Comparison of ENCODE assay signal across 20 cellular contexts in genomic region chr10:72206511-72207229, GRCh38.
"Had no signal": no experiment of that assay in that cellular context is flagged by ENCODE, and none has a peak within 500 bp of the region (broad histone marks: within the 10 kb centered on the region; RNA-seq: fewer than 3 reads in every experiment).

No MANE protein-coding gene starts in this region.

- H3K27me3 Mint-ChIP-seq: activated CD4-positive, alpha-beta T cell treated with anti-CD3 and anti-CD28 coated beads for 36 hours; activated CD8-positive, alpha-beta memory T cell treated with anti-CD3 and anti-CD28 coated beads, Interleukin-2, amount 10 ng/mL, durations not matched to agents 7 days and 5 days; activated naive CD8-positive, alpha-beta T cell; activated T-cell treated with anti-CD3 and anti-CD28 coated beads, Interleukin-2, amount 50 U/mL, for 24 hours; IgD-negative memory B cell; T-helper 17 cell had no signal

- H3K4me3 Mint-ChIP-seq: activated CD4-positive, alpha-beta T cell treated with anti-CD3 and anti-CD28 coated beads for 36 hours; activated CD8-positive, alpha-beta memory T cell treated with anti-CD3 and anti-CD28 coated beads, Interleukin-2, amount 10 ng/mL, durations not matched to agents 7 days and 5 days; activated naive CD8-positive, alpha-beta T cell; activated T-cell treated with anti-CD3 and anti-CD28 coated beads, Interleukin-2, amount 50 U/mL, for 24 hours; activated T-helper 1 cell treated with anti-CD3 and anti-CD28 coated beads, Interleukin-12 subunit alpha, Interleukin-12 subunit beta, Interleukin-2, Interleukin-4 antibody, amounts not matched to agents 30 ng/mL and 10 ng/mL and 1 ng/mL, durations not matched to agents 14 hours and 24 hours and 36 hours; IgD-negative memory B cell; T-helper 17 cell had no signal

- ATAC-seq: activated CD4-positive, alpha-beta T cell treated with anti-CD3 and anti-CD28 coated beads for 36 hours; activated CD8-positive, alpha-beta memory T cell treated with anti-CD3 and anti-CD28 coated beads, Interleukin-2, amount 10 ng/mL, durations not matched to agents 7 days and 5 days; PC-3; T-helper 17 cell had no signal

- H3K9me3 Mint-ChIP-seq: activated T-cell treated with anti-CD3 and anti-CD28 coated beads, Interleukin-2, amount 50 U/mL, for 24 hours; activated T-helper 1 cell treated with anti-CD3 and anti-CD28 coated beads, Interleukin-12 subunit alpha, Interleukin-12 subunit beta, Interleukin-2, Interleukin-4 antibody, amounts not matched to agents 30 ng/mL and 10 ng/mL and 1 ng/mL, durations not matched to agents 14 hours and 24 hours and 36 hours; IgD-negative memory B cell had no signal

- H3K27ac Mint-ChIP-seq: activated CD4-positive, alpha-beta T cell treated with anti-CD3 and anti-CD28 coated beads for 36 hours; activated CD8-positive, alpha-beta memory T cell treated with anti-CD3 and anti-CD28 coated beads, Interleukin-2, amount 10 ng/mL, durations not matched to agents 7 days and 5 days; activated naive CD8-positive, alpha-beta T cell; activated T-cell treated with anti-CD3 and anti-CD28 coated beads, Interleukin-2, amount 50 U/mL, for 24 hours; activated T-helper 1 cell treated with anti-CD3 and anti-CD28 coated beads, Interleukin-12 subunit alpha, Interleukin-12 subunit beta, Interleukin-2, Interleukin-4 antibody, amounts not matched to agents 30 ng/mL and 10 ng/mL and 1 ng/mL, durations not matched to agents 14 hours and 24 hours and 36 hours; IgD-negative memory B cell; T-helper 17 cell had no signal

- DNase-seq: activated CD4-positive, alpha-beta T cell treated with anti-CD3 and anti-CD28 coated beads for 36 hours; activated CD8-positive, alpha-beta memory T cell treated with anti-CD3 and anti-CD28 coated beads, Interleukin-2, amount 10 ng/mL, durations not matched to agents 7 days and 5 days; activated effector memory CD4-positive, alpha-beta T cell treated with Interleukin-2 at 50 U/mL for 16 hours; activated naive CD4-positive, alpha-beta T cell; activated T-cell treated with anti-CD3 and anti-CD28 coated beads, Interleukin-2, amount 50 U/mL, for 24 hours; anterior cingulate cortex; cerebellar nuclear complex; KG1; NCI-H1048; NCI-H1930; NCI-H2171 treated with DMSO at 0.1 percent for 48 hours; NCI-H226; NCI-H526; PC-3; SIG-M5; T-helper 17 cell; WERI-Rb-1 had no signal
